Comparison of ENCODE assay signal across 9 cellular contexts in the genomic region with DNA sequence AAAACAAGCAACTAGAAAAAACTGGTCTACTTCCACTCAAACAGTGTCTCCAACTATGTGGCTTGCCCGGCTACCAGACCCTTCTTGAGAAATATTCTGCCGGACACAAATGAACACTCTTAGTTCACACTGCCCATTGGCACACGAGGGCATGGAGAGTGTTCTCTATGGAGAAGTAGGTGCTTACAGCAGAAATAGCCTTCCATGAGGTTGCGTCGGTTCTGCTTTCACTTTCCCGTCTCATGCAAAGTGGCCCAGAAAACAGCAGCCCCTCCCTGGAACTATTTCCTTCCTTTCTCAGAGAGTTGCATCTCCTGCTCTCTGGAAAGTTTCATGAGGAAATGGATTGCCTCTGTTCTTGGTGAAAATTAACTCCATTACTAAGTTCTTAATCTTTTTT. TPM values are rescaled to one million over a fixed set of nuclear protein-coding genes. Genes with fewer than 3 reads are reported as not detected.
DNase-seq lines count a peak whose midpoint lies in the region; ATAC-seq and TF ChIP-seq lines count a peak whose summit lies in the region.
"Had no signal": no experiment of that assay in that cellular context is flagged by ENCODE, and none has a peak within 500 bp of the region (broad histone marks: within the 10 kb centered on the region; RNA-seq: fewer than 3 reads in every experiment).

No MANE protein-coding gene starts in this region.

- ATAC-seq in HG02623 (IDR thresholded peaks at IDR 0.05; ENCODE audit: unreplicated experiment) (peak; percentile 51), mucosa of descending colon (peak; percentile 94)

- H3K36me3 ChIP-seq in mucosa of descending colon (ENCODE audit: low read depth), result no peaks in the 10 kb centered on the region
- H3K36me3 ChIP-seq in tibial artery, result no peaks in the 10 kb centered on the region

- TF ChIP-seq CTCF in mucosa of descending colon (IDR thresholded peaks at IDR 0.05) (no peak), tibial artery (IDR thresholded peaks at IDR 0.05) (no peak)

- intact Hi-C loops in mucosa of descending colon (cut with DNase I, micrococcal nuclease), result loop anchor here (5.0 to 10.0 kb wide), 3 partner anchors 56 to 226 kb away; a partner anchor contains a TSS
- intact Hi-C loops in tibial artery (cut with DNase I; ENCODE audit: low total_unique reads), result loop anchor here (5.0 to 10.0 kb wide), 2 partner anchors 73 to 106 kb away; no protein-coding TSS in a partner anchor

- peaks cover 7% of the 10 kb centered on the region for H3K4me1 ChIP-seq in mucosa of descending colon (ENCODE audit: low read depth)
- H3K4me1 ChIP-seq in tibial artery, result peaks cover 0 to 20% (median 5%) of the 10 kb centered on the region in 4 donors

- peaks cover 0 to 7% of the 10 kb centered on the region in 2 donors for H3K27me3 ChIP-seq in tibial artery

- peak; percentile 7 for DNase-seq in GM04503 (ENCODE audit: low read depth)
- DNase-seq in SIG-M5 treated with dmso at 0.1 percent for 504 hours (lab: John Stamatoyannopoulos, UW; ENCODE audit: unreplicated experiment), result peak; percentile 87
- DNase-seq in dermis blood vessel endothelial cell, result peak; percentile 68
- DNase-seq in mucosa of descending colon, result peak in 2 of 3 donors; percentile 68 to 78
- peak; percentile 79 to 85 for DNase-seq in tibial artery
- no peak for DNase-seq in OCI-M2 (lab: John Stamatoyannopoulos, UW; ENCODE audit: unreplicated experiment)
- no peak for DNase-seq in islet precursor cell

- H3K27ac ChIP-seq in tibial artery, result peak overlapping the region; percentile 67 to 69

- H3K4me3 ChIP-seq in mucosa of descending colon (no peak overlapping the region), tibial artery (peak overlapping the region; percentile 10 to 32)

- H3K9me3 ChIP-seq in mucosa of descending colon, result no peaks in the 10 kb centered on the region
- no peaks in the 10 kb centered on the region for H3K9me3 ChIP-seq in tibial artery

RNA-seq across cellular contexts. Expression of a gene that starts 9.5 kb away (rescaled TPM):
- total RNA-seq in dermis blood vessel endothelial cell (not detected in 2 replicates), mucosa of descending colon (1 to 10 TPM; 1.8 to 4.0 (median 3.2) TPM)
- total RNA-seq: NCI-H460 had no signal

RNA-seq across cellular contexts. Expression of a gene that starts 50.5 kb away (rescaled TPM):
- total RNA-seq in dermis blood vessel endothelial cell (60.2 and 86.7 TPM in 2 replicates), mucosa of descending colon (100 to 1,000 TPM; 133 to 195 (median 168) TPM)

RNA-seq across cellular contexts. Expression of a gene that starts 54.5 kb away (rescaled TPM):
- 0.34 and 17.4 TPM in 2 replicates for total RNA-seq in dermis blood vessel endothelial cell
- total RNA-seq in mucosa of descending colon, result 10 to 100 TPM; 46.6 to 62.0 (median 49.9) TPM
- total RNA-seq: NCI-H460 had no signal

RNA-seq across cellular contexts. Expression of a gene that starts 56.9 kb away (rescaled TPM):
- total RNA-seq in dermis blood vessel endothelial cell, result 1.4 and 22.4 TPM in 2 replicates
- 10 to 100 TPM; 31.2 to 55.0 (median 51.2) TPM for total RNA-seq in mucosa of descending colon
- total RNA-seq: NCI-H460 had no signal

Comparison
In these comparisons a context has a peak if more than half of its experiments do, and no peak if none do; other contexts are left out.
1. DNase-seq: peak in GM04503 (single experiment), SIG-M5 treated with dmso at 0.1 percent for 504 hours (single experiment), dermis blood vessel endothelial cell (single experiment), mucosa of descending colon (2 of 3) and tibial artery (2 of 2); none in OCI-M2 (single experiment) and islet precursor cell (single experiment).